Comparison of ENCODE assay signal across 16 cellular contexts in the genomic region with DNA sequence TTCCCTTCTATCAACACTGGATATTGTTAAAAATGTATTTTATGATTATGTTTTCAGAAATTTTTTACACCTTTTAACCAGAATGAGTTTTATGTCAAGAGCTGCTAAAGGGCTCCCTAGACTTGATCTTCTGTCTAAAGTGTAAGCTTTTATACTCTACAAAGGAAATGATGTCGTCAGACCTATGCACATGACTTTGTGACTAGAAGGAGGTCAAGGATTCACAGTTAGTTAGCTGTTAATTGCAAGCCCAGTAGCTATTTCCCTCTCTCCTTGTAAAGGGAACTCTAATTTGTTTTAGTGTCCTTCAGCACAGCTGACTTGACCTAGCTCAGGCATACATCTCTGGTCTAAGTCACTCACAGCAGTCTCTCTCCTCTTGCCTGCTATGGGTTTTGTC.
DNase-seq lines count a peak whose midpoint lies in the region; ATAC-seq, FAIRE-seq and TF ChIP-seq lines count a peak whose summit lies in the region.
"Had no signal": no experiment of that assay in that cellular context is flagged by ENCODE, and none has a peak within 500 bp of the region (broad histone marks: within the 10 kb centered on the region; RNA-seq: fewer than 3 reads in every experiment).

No MANE protein-coding gene starts in this region.

- H3K4me2 ChIP-seq in Loucy (ENCODE audit: low read depth, low read length, poor library complexity, severe bottlenecking) (no peak overlapping the region), hepatocyte (no peak overlapping the region)

- FAIRE-seq in GM12892 (lab: Jason Lieb, UNC), result no peak

- no peaks in the 10 kb centered on the region for H3K9me3 ChIP-seq in Loucy (ENCODE audit: insufficient read depth, low read depth, low read length)
- H3K9me3 ChIP-seq in hepatocyte (ENCODE audit: low read depth), result no peaks in the 10 kb centered on the region
- peaks cover 2% of the 10 kb centered on the region for H3K9me3 ChIP-seq in WERI-Rb-1 (ENCODE audit: severe bottlenecking)
- H3K9me3 ChIP-seq: right lobe of liver, thoracic aorta had no signal

- H3F3A ChIP-seq in Loucy (ENCODE audit: low read depth), result no peaks in the 10 kb centered on the region

- TF ChIP-seq CTCF in Loucy (conservative IDR thresholded peaks at IDR 0.05; ENCODE audit: low read length), result no peak
- no peak for TF ChIP-seq CTCF in hepatocyte (IDR thresholded peaks at IDR 0.05; ENCODE audit: poor library complexity)
- no peak for TF ChIP-seq CTCF in WERI-Rb-1 (IDR thresholded peaks at IDR 0.05; ENCODE audit: low read depth, low read length)

- H3K27ac ChIP-seq in hepatocyte (peak overlapping the region; percentile 17), WERI-Rb-1 (no peak overlapping the region)
- H3K27ac ChIP-seq: C4-2B, right lobe of liver, thoracic aorta had no signal

- H3K36me3 ChIP-seq in Loucy (ENCODE audit: insufficient read depth, low read length), result no peaks in the 10 kb centered on the region
- no peaks in the 10 kb centered on the region for H3K36me3 ChIP-seq in hepatocyte (replicated peaks; ENCODE audit: insufficient read depth, low read depth)
- no peaks in the 10 kb centered on the region for H3K36me3 ChIP-seq in WERI-Rb-1
- H3K36me3 ChIP-seq: heart right ventricle, right lobe of liver, thoracic aorta had no signal

- 71% methylated on average over 1 of the region's 1 CpG for WGBS in hepatocyte (ENCODE audit: low lambda C conversion rate, missing lambda C conversion rate)

- peaks cover 7% of the 10 kb centered on the region for H3K4me1 ChIP-seq in Loucy (ENCODE audit: insufficient read depth, low read length, poor library complexity, severe bottlenecking)
- peaks cover 8% of the 10 kb centered on the region for H3K4me1 ChIP-seq in hepatocyte (ENCODE audit: insufficient read depth)
- H3K4me1 ChIP-seq: right lobe of liver had no signal

- DNase-seq in SKM-1 (lab: John Stamatoyannopoulos, UW; ENCODE audit: unreplicated experiment) (peak; percentile 77), hepatocyte (ENCODE audit: low spot score) (no peak), GM12892 (ENCODE audit: insufficient read length) (no peak), medulla oblongata (ENCODE audit: extremely low spot score) (no peak), WERI-Rb-1 (no peak)
- DNase-seq: activated effector memory CD4-positive, alpha-beta T cell treated with anti-CD3 and anti-CD28 coated beads, Interleukin-2, amount 50 U/mL, for 16 hours; anterior cingulate cortex; heart right ventricle; NCI-H1105 treated with DMSO at 0.1 percent for 48 hours; NCI-H774; right lobe of liver; stimulated activated CD4-positive, alpha-beta T cell treated with anti-CD3 and anti-CD28 coated beads, Interleukin-4, amount 100 ng/mL, for 1 hour had no signal

- H3K27me3 ChIP-seq in Loucy (ENCODE audit: insufficient read depth, low read length, poor library complexity, severe bottlenecking) (no peaks in the 10 kb centered on the region), hepatocyte (no peaks in the 10 kb centered on the region), WERI-Rb-1 (ENCODE audit: insufficient read depth, low read depth, severe bottlenecking) (no peaks in the 10 kb centered on the region)
- H3K27me3 ChIP-seq: heart right ventricle, right lobe of liver had no signal

- no peak for TF ChIP-seq POLR2A in GM12892 (IDR thresholded peaks at IDR 0.05; ENCODE audit: low read depth, low read length)

- no peaks in the 10 kb centered on the region for H4K20me1 ChIP-seq in Loucy (ENCODE audit: insufficient read depth, low read length, poor library complexity, severe bottlenecking)
- no peaks in the 10 kb centered on the region for H4K20me1 ChIP-seq in hepatocyte (ENCODE audit: insufficient read depth, poor library complexity, severe bottlenecking)

- ATAC-seq in HG02759 (IDR thresholded peaks at IDR 0.05; ENCODE audit: unreplicated experiment), result no peak

- H3K9me2 ChIP-seq in Loucy (replicated peaks; ENCODE audit: low read depth, low read length) (no peaks in the 10 kb centered on the region), hepatocyte (replicated peaks; ENCODE audit: insufficient read depth) (no peaks in the 10 kb centered on the region)

- H3K79me2 ChIP-seq in Loucy (ENCODE audit: insufficient read depth, low read length) (no peaks in the 10 kb centered on the region), hepatocyte (no peaks in the 10 kb centered on the region)

- no peak overlapping the region for H3K4me3 ChIP-seq in Loucy (ENCODE audit: low read length, poor library complexity, severe bottlenecking)
- H3K4me3 ChIP-seq in hepatocyte, result no peak overlapping the region
- H3K4me3 ChIP-seq in WERI-Rb-1 (ENCODE audit: low read depth, low read length), result no peak overlapping the region
- H3K4me3 ChIP-seq: heart right ventricle, right lobe of liver, thoracic aorta had no signal

- no peak overlapping the region for H3K9ac ChIP-seq in Loucy (ENCODE audit: low read depth, low read length, poor library complexity, severe bottlenecking)

- peak overlapping the region; percentile 6; the same call in 1 of the 2 replicates for H2AFZ ChIP-seq in Loucy (ENCODE audit: low read length)
- H2AFZ ChIP-seq in hepatocyte, result no peak overlapping the region
